13 cellular contexts compared by ENCODE assay signal in the genomic region with DNA sequence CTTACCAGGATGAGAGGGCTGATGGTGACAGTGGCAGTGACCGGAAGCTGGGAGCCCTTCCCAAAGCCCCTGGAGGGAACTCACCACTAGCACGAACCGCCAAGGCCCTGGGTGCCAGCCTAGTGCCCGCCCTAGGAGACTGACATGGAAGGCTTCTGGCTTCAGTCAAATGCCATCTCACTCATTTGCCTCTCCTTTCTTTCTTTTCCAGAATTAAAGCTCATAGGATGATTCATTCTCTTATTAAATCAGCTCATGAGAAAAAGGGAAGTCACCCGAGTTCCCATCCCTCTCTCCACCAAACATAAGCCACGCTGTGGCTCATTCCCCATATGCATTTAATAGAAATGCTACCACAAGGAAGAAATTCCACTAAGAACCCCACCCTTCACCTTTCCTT. TPM values are rescaled to one million over a fixed set of nuclear protein-coding genes. Genes with fewer than 3 reads are reported as not detected.
DNase-seq lines count a peak whose midpoint lies in the region; ATAC-seq and TF ChIP-seq lines count a peak whose summit lies in the region.
"Had no signal": no experiment of that assay in that cellular context is flagged by ENCODE, and none has a peak within 500 bp of the region (broad histone marks: within the 10 kb centered on the region; RNA-seq: fewer than 3 reads in every experiment).

No MANE protein-coding gene starts in this region.

- intact Hi-C loops in heart left ventricle (cut with DNase I) (no loop called here), cardiac septum (cut with DNase I) (no loop called here), uterus (cut with DNase I; ENCODE audit: low total_unique reads) (no loop called here)

- TF ChIP-seq CTCF in heart left ventricle (IDR thresholded peaks at IDR 0.05) (no peak), uterus (IDR thresholded peaks at IDR 0.05) (no peak)

- TF ChIP-seq POLR2A in heart left ventricle (IDR thresholded peaks at IDR 0.05) (no peak), uterus (IDR thresholded peaks at IDR 0.05) (no peak)

- H3K36me3 Mint-ChIP-seq in natural killer cell treated with Interleukin-12 subunit alpha and Interleukin-12 subunit beta and Interleukin-15 and Interleukin-18, amount 100 ng/mL, for 72 hours = no peaks in the 10 kb centered on the region

- H3K4me1 ChIP-seq in heart left ventricle (peaks cover 22 to 97% (median 85%) of the 10 kb centered on the region in 12 donors), uterus (peaks cover 16 to 17% of the 10 kb centered on the region in 2 donors)

- peaks cover 26 to 32% of the 10 kb centered on the region in 2 donors for H3K27me3 Mint-ChIP-seq in natural killer cell treated with Interleukin-12 subunit alpha and Interleukin-12 subunit beta and Interleukin-15 and Interleukin-18, amount 100 ng/mL, for 72 hours

- H3K4me1 Mint-ChIP-seq in natural killer cell treated with Interleukin-12 subunit alpha and Interleukin-12 subunit beta and Interleukin-15 and Interleukin-18, amount 100 ng/mL, for 72 hours (ENCODE audit: low read depth in 2 of 2) = peaks cover 18% of the 10 kb centered on the region in 2 donors

- H3K27me3 ChIP-seq in heart left ventricle = no peaks in the 10 kb centered on the region
- H3K27me3 ChIP-seq in layer of hippocampus (ENCODE audit: control insufficient read depth, insufficient read depth, low read length) = no peaks in the 10 kb centered on the region
- no peaks in the 10 kb centered on the region for H3K27me3 ChIP-seq in uterus

- H3K4me3 Mint-ChIP-seq in natural killer cell treated with Interleukin-12 subunit alpha and Interleukin-12 subunit beta and Interleukin-15 and Interleukin-18, amount 100 ng/mL, for 72 hours = no peak overlapping the region

- H3K9me3 Mint-ChIP-seq in natural killer cell treated with Interleukin-12 subunit alpha and Interleukin-12 subunit beta and Interleukin-15 and Interleukin-18, amount 100 ng/mL, for 72 hours = no peaks in the 10 kb centered on the region

- H3K27ac Mint-ChIP-seq in natural killer cell treated with Interleukin-12 subunit alpha and Interleukin-12 subunit beta and Interleukin-15 and Interleukin-18, amount 100 ng/mL, for 72 hours = no peak overlapping the region

- H3K4me3 ChIP-seq in heart left ventricle (no peak overlapping the region), uterus (no peak overlapping the region)

- H3K27ac ChIP-seq in heart left ventricle (peak overlapping the region in 11 of 12 donors; percentile 45 to 100 (median 65)), layer of hippocampus (ENCODE audit: low read depth, low read length) (peak overlapping the region; percentile 83), uterus (peak overlapping the region; percentile 53 to 77)

- DNase-seq in heart left ventricle (no peak), cardiac septum (ENCODE audit: low spot score) (no peak), amniotic epithelial cell (ENCODE audit: low read depth) (peak; percentile 40), uterus (no peak)
- DNase-seq in natural killer cell treated with Interleukin-12 subunit alpha and Interleukin-12 subunit beta and Interleukin-15 and Interleukin-18, amount 100 ng/mL, for 72 hours (ENCODE audit: low spot score) = no peak
- DNase-seq: 8988T; activated CD8-positive, alpha-beta memory T cell treated with anti-CD3 and anti-CD28 coated beads, Interleukin-2, amount 50 U/mL, for 4 hours; NCI-H1417; small intestine; stimulated activated naive CD4-positive, alpha-beta T cell had no signal

- 59 to 74% (median 65%) methylated on average over 6 of the region's 6 CpGs for WGBS in heart left ventricle, 4 donors

- ATAC-seq in heart left ventricle = no peak
- ATAC-seq in natural killer cell treated with Interleukin-12 subunit alpha and Interleukin-12 subunit beta and Interleukin-15 and Interleukin-18, amount 100 ng/mL, for 72 hours = no peak
- no peak for ATAC-seq in HG03442 (IDR thresholded peaks at IDR 0.05; ENCODE audit: unreplicated experiment)
- no peak for ATAC-seq in GM21526 (IDR thresholded peaks at IDR 0.05; ENCODE audit: low FRiP score, unreplicated experiment)

- H3K36me3 ChIP-seq in heart left ventricle (no peaks in the 10 kb centered on the region), uterus (no peaks in the 10 kb centered on the region)

- H3K9me3 ChIP-seq in heart left ventricle = no peaks in the 10 kb centered on the region
- H3K9me3 ChIP-seq in uterus = no peaks in the 10 kb centered on the region

RNA-seq across cellular contexts. Expression of a gene that starts 12.1 kb away (rescaled TPM):
- 10 to 100 TPM; 37.6 to 68.5 (median 42.8) TPM for total RNA-seq in heart left ventricle
- polyA plus RNA-seq in heart left ventricle = 10 to 100 TPM; 29.6 to 39.9 TPM
- total RNA-seq in cardiac septum = 46.6 TPM
- 10 to 100 TPM in 3 of 4 donors, 1 to 10 TPM in 1; 7.9 to 63.6 (median 18.8) TPM for total RNA-seq in uterus
- total RNA-seq in natural killer cell treated with Interleukin-12 subunit alpha and Interleukin-12 subunit beta and Interleukin-15 and Interleukin-18, amount 100 ng/mL, for 72 hours = under 1 TPM in 1 of 2 donors, not detected in 1; 0.19 TPM

RNA-seq across cellular contexts. Expression of a gene that starts 44.9 kb away (rescaled TPM):
- total RNA-seq in heart left ventricle (10 to 100 TPM; 58.9 to 85.6 (median 62.6) TPM), cardiac septum (55.3 TPM), uterus (100 to 1,000 TPM in 2 of 4 donors, 10 to 100 TPM in 2; 58.8 to 133 (median 110) TPM)
- 10 to 100 TPM; 18.2 to 46.4 TPM for polyA plus RNA-seq in heart left ventricle
- 10 to 100 TPM; 29.1 to 31.8 TPM for total RNA-seq in natural killer cell treated with Interleukin-12 subunit alpha and Interleukin-12 subunit beta and Interleukin-15 and Interleukin-18, amount 100 ng/mL, for 72 hours

Comparison
In these comparisons a context has a peak if more than half of its experiments do, and no peak if none do; other contexts are left out.
1. RNA of a gene that starts 12.1 kb away (total RNA-seq): 46.6 TPM in cardiac septum (single experiment), 37.6 to 68.5 TPM in heart left ventricle and 7.9 to 63.6 TPM in uterus; 0.19 TPM in natural killer cell treated with Interleukin-12 subunit alpha and Interleukin-12 subunit beta and Interleukin-15 and Interleukin-18, amount 100 ng/mL, for 72 hours; every median in the first group is over 4 times any median in the second.
2. Peak in every context shown above with its lines, with median percentiles within 50 percentile points of each other: H3K27ac ChIP-seq.